Comparison of ENCODE assay signal across 13 cellular contexts in genomic region chr13:31067416-31068118, GRCh38.
A peak's percentile ranks its signal among the peaks of the same experiment; 100 is the strongest.
DNase-seq lines count a peak whose midpoint lies in the region; ATAC-seq and TF ChIP-seq lines count a peak whose summit lies in the region.
"Had no signal": no experiment of that assay in that cellular context is flagged by ENCODE, and none has a peak within 500 bp of the region (broad histone marks: within the 10 kb centered on the region; RNA-seq: fewer than 3 reads in every experiment).

No MANE protein-coding gene starts in this region.

- DNase-seq in Daoy (ENCODE audit: low read depth) (peak; percentile 73), LHCN-M2 (ENCODE audit: low read depth) (peak; percentile 61), choroid plexus epithelial cell (ENCODE audit: low read depth) (peak; percentile 44), mucosa of descending colon (no peak), right atrium auricular region (ENCODE audit: low spot score) (no peak), germinal center (ENCODE audit: low spot score) (no peak), 8988T (no peak)
- DNase-seq: body of pancreas, NCI-H1092, NCI-H446 treated with DMSO at 0.1 percent for 48 hours, psoas muscle had no signal

- H3K9me3 ChIP-seq in mucosa of descending colon (no peaks in the 10 kb centered on the region), right atrium auricular region (peaks cover 0 to 3% of the 10 kb centered on the region in 2 donors)
- H3K9me3 ChIP-seq: body of pancreas, psoas muscle, suprapubic skin had no signal

- intact Hi-C loops in mucosa of descending colon (cut with DNase I, micrococcal nuclease), result no loop called here

- H3K4me3 ChIP-seq in choroid plexus epithelial cell (ENCODE audit: low read depth, low read length) (no peak overlapping the region), mucosa of descending colon (no peak overlapping the region), right atrium auricular region (no peak overlapping the region)
- H3K4me3 ChIP-seq: body of pancreas, psoas muscle, suprapubic skin had no signal

- no peaks in the 10 kb centered on the region for H3K27me3 ChIP-seq in right atrium auricular region
- H3K27me3 ChIP-seq: body of pancreas had no signal

- no peak for TF ChIP-seq CTCF in choroid plexus epithelial cell (conservative IDR thresholded peaks at IDR 0.05; ENCODE audit: low read depth, low read length)
- TF ChIP-seq CTCF in mucosa of descending colon (IDR thresholded peaks at IDR 0.05), result no peak
- TF ChIP-seq CTCF in right atrium auricular region (IDR thresholded peaks at IDR 0.05), result no peak

- peak; percentile 51 for ATAC-seq in mucosa of descending colon
- ATAC-seq: body of pancreas, psoas muscle, Right ventricle myocardium inferior had no signal

- no peak overlapping the region for H3K27ac ChIP-seq in right atrium auricular region
- H3K27ac ChIP-seq: body of pancreas, psoas muscle, suprapubic skin had no signal

- H3K36me3 ChIP-seq in mucosa of descending colon (ENCODE audit: low read depth) (no peaks in the 10 kb centered on the region), right atrium auricular region (no peaks in the 10 kb centered on the region)
- H3K36me3 ChIP-seq: suprapubic skin had no signal

- no peaks in the 10 kb centered on the region for H3K4me1 ChIP-seq in mucosa of descending colon (ENCODE audit: low read depth)
- no peaks in the 10 kb centered on the region for H3K4me1 ChIP-seq in right atrium auricular region
- H3K4me1 ChIP-seq: body of pancreas, psoas muscle, suprapubic skin had no signal

Comparison
In these comparisons a context has a peak if more than half of its experiments do, and no peak if none do; other contexts are left out.
1. DNase-seq: peak in Daoy (single experiment), LHCN-M2 (single experiment) and choroid plexus epithelial cell (single experiment); none in mucosa of descending colon (0 of 3), right atrium auricular region (single experiment), germinal center (single experiment) and 8988T (single experiment).